Comparison of ENCODE assay signal across 12 cellular contexts in the genomic region with DNA sequence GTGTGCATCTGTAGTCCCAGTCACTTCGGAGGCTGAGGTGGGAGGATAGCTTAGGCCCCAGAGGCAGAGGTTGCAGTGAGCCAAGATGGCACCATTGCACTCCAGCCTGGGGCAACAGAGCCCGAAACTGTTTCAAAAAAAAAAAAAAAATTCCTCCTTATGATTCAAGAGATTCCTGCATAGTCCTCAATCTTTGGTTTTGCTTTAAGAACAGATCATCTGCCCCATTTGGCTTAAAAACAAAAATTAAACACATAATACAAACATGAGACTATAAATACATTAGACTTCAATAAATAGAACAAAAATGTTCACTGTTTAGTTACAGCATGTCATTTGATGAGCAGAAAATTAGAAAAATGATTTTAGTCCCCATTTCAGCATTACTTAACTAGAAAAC.
"Had no signal": no experiment of that assay in that cellular context is flagged by ENCODE, and none has a peak within 500 bp of the region (broad histone marks: within the 10 kb centered on the region; RNA-seq: fewer than 3 reads in every experiment).

No MANE protein-coding gene starts in this region.

- H3K27ac Mint-ChIP-seq: activated naive CD8-positive, alpha-beta T cell treated with anti-CD3 and anti-CD28 coated beads for 36 hours; natural killer cell; stimulated activated naive CD8-positive, alpha-beta T cell treated with anti-CD3 and anti-CD28 coated beads, Interleukin-15, Interleukin-2, amounts not matched to agents 100 ng/mL and 50 ng/mL, for 24 hours; T-helper 1 cell treated with Interleukin-12 subunit alpha and Interleukin-12 subunit beta and Interleukin-4 antibody, amounts not matched to agents 30 μg/mL and 1 μg/mL, for 36 hours had no signal

- H3K4me3 ChIP-seq: breast epithelium, esophagus squamous epithelium, psoas muscle had no signal

- H3K36me3 ChIP-seq: breast epithelium had no signal

- ATAC-seq: foreskin keratinocyte, natural killer cell, psoas muscle had no signal

- H3K9me3 Mint-ChIP-seq: activated naive CD8-positive, alpha-beta T cell treated with anti-CD3 and anti-CD28 coated beads for 36 hours; natural killer cell; stimulated activated naive CD8-positive, alpha-beta T cell treated with anti-CD3 and anti-CD28 coated beads, Interleukin-15, Interleukin-2, amounts not matched to agents 100 ng/mL and 50 ng/mL, for 24 hours had no signal

- DNase-seq: activated effector memory CD4-positive, alpha-beta T cell treated with anti-CD3 and anti-CD28 coated beads, Interleukin-2, amount 50 U/mL, for 16 hours; activated naive CD8-positive, alpha-beta T cell treated with anti-CD3 and anti-CD28 coated beads for 36 hours; anterior cingulate cortex; esophagus squamous epithelium; foreskin keratinocyte; natural killer cell; psoas muscle; stimulated activated CD4-positive, alpha-beta T cell treated with anti-CD3 and anti-CD28 coated beads, Interleukin-4, amount 100 ng/mL, for 1 hour; stimulated activated CD8-positive, alpha-beta memory T cell treated with anti-CD3 and anti-CD28 coated beads, Interleukin-4, amount 100 ng/mL, for 48 hours had no signal

- H3K27ac ChIP-seq: foreskin keratinocyte, psoas muscle had no signal

- H3K36me3 Mint-ChIP-seq: activated naive CD8-positive, alpha-beta T cell treated with anti-CD3 and anti-CD28 coated beads for 36 hours; natural killer cell had no signal

- H3K27me3 ChIP-seq: breast epithelium, esophagus squamous epithelium, foreskin keratinocyte had no signal

- H3K4me1 ChIP-seq: breast epithelium had no signal

- H3K9me3 ChIP-seq: psoas muscle had no signal
